Comparison of ENCODE assay signal across 19 cellular contexts in the genomic region with DNA sequence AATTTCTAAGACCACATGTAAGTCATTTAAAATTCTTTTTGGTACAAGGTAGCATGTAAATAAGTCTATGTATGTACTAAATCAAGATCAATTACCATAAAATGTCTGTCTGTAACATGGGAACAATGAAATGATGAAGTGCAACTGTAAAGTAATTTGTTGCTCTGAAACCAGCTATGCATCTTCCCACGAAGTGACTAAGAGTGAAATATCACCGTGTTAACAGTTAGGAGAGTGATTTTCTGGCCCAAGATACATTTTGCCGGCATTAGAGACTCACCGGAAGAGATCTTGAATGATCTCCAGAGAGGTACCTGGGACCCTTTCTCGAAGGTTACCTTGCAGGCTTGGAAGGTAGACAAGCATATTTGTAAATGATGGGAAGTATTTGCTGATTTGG.
DNase-seq lines count a peak whose midpoint lies in the region; ATAC-seq and TF ChIP-seq lines count a peak whose summit lies in the region.
"Had no signal": no experiment of that assay in that cellular context is flagged by ENCODE, and none has a peak within 500 bp of the region (broad histone marks: within the 10 kb centered on the region; RNA-seq: fewer than 3 reads in every experiment).

No MANE protein-coding gene starts in this region.

- no peak for ATAC-seq in heart left ventricle
- no peak for ATAC-seq in GM18519 (IDR thresholded peaks at IDR 0.05; ENCODE audit: low FRiP score, unreplicated experiment)
- ATAC-seq in GM19455 (IDR thresholded peaks at IDR 0.05; ENCODE audit: unreplicated experiment): no peak
- ATAC-seq: activated CD8-positive, alpha-beta T cell treated with anti-CD3 and anti-CD28 coated beads for 36 hours; naive thymus-derived CD4-positive, alpha-beta T cell had no signal

- no peaks in the 10 kb centered on the region for H4K20me1 ChIP-seq in hepatocyte (ENCODE audit: insufficient read depth, poor library complexity, severe bottlenecking)

- H3K36me3 Mint-ChIP-seq in brain: no peaks in the 10 kb centered on the region
- H3K36me3 Mint-ChIP-seq in progenitor cell of endocrine pancreas (ENCODE audit: insufficient read depth): no peaks in the 10 kb centered on the region
- H3K36me3 Mint-ChIP-seq: CD4-positive, alpha-beta memory T cell had no signal

- DNase-seq in heart left ventricle (no peak), cardiac septum (ENCODE audit: low spot score) (no peak), progenitor cell of endocrine pancreas (ENCODE audit: low spot score, unreplicated experiment) (no peak), vagina (ENCODE audit: extremely low spot score in 2 of 2) (no peak), hepatocyte (ENCODE audit: low spot score) (no peak)
- DNase-seq: ACHN; activated CD8-positive, alpha-beta T cell treated with anti-CD3 and anti-CD28 coated beads for 36 hours; activated effector memory CD4-positive, alpha-beta T cell treated with Interleukin-2 at 50 U/mL for 16 hours; CD4-positive, alpha-beta memory T cell; DND-41; H7; naive thymus-derived CD4-positive, alpha-beta T cell; NCI-H2081; NCI-H526 treated with DMSO at 0.1 percent for 48 hours; stimulated activated CD4-positive, alpha-beta T cell treated with anti-CD3 and anti-CD28 coated beads, Interleukin-1b, Interleukin-23, amount 100 ng/mL, for 48 hours; trophoblast cell had no signal

- H3K27ac Mint-ChIP-seq in brain (peak overlapping the region in 3 of 5 experiments; percentile 95), progenitor cell of endocrine pancreas (peak overlapping the region; percentile 57)
- H3K27ac Mint-ChIP-seq: activated CD8-positive, alpha-beta T cell treated with anti-CD3 and anti-CD28 coated beads for 36 hours; CD4-positive, alpha-beta memory T cell; naive thymus-derived CD4-positive, alpha-beta T cell had no signal

- intact Hi-C loops in heart left ventricle (cut with DNase I): loop anchor here in 1 of 10 donors (2.0 kb wide), 1 partner anchor 14 kb away; no protein-coding TSS in a partner anchor
- intact Hi-C loops in cardiac septum (cut with DNase I): no loop called here
- intact Hi-C loops in vagina (cut with DNase I): no loop called here

- TF ChIP-seq POLR2A in heart left ventricle (IDR thresholded peaks at IDR 0.05) (no peak), vagina (IDR thresholded peaks at IDR 0.05) (no peak)

- H3K27ac ChIP-seq in heart left ventricle (peak overlapping the region; percentile 41 to 90 (median 84)), vagina (peak overlapping the region; percentile 87), hepatocyte (no peak overlapping the region)

- H3K4me3 ChIP-seq in heart left ventricle: no peak overlapping the region
- no peak overlapping the region for H3K4me3 ChIP-seq in vagina
- no peak overlapping the region for H3K4me3 ChIP-seq in hepatocyte

- no peaks in the 10 kb centered on the region for H3K9me3 Mint-ChIP-seq in brain
- H3K9me3 Mint-ChIP-seq in progenitor cell of endocrine pancreas (ENCODE audit: low read depth): no peaks in the 10 kb centered on the region
- H3K9me3 Mint-ChIP-seq: activated CD8-positive, alpha-beta T cell treated with anti-CD3 and anti-CD28 coated beads for 36 hours; CD4-positive, alpha-beta memory T cell; naive thymus-derived CD4-positive, alpha-beta T cell had no signal

- no peak overlapping the region for H3K4me2 ChIP-seq in hepatocyte

- H3K79me2 ChIP-seq in hepatocyte: peaks cover 12% of the 10 kb centered on the region

- H3K9me2 ChIP-seq in hepatocyte (replicated peaks; ENCODE audit: insufficient read depth): no peaks in the 10 kb centered on the region

- TF ChIP-seq CTCF in heart left ventricle (IDR thresholded peaks at IDR 0.05): no peak
- TF ChIP-seq CTCF in brain (conservative IDR thresholded peaks at IDR 0.05): no peak
- TF ChIP-seq CTCF in progenitor cell of endocrine pancreas (IDR thresholded peaks at IDR 0.05; ENCODE audit: unreplicated experiment): no peak
- no peak for TF ChIP-seq CTCF in vagina (IDR thresholded peaks at IDR 0.05)
- no peak for TF ChIP-seq CTCF in hepatocyte (IDR thresholded peaks at IDR 0.05; ENCODE audit: poor library complexity)

- H3K36me3 ChIP-seq in heart left ventricle (peaks cover 0 to 3% (median 0%) of the 10 kb centered on the region in 9 donors), vagina (no peaks in the 10 kb centered on the region), hepatocyte (replicated peaks; ENCODE audit: insufficient read depth, low read depth) (no peaks in the 10 kb centered on the region)

- H2AFZ ChIP-seq in hepatocyte: no peak overlapping the region

- WGBS in heart left ventricle, 4 donors: 38 to 42% (median 40%) methylated on average over 5 of the region's 5 CpGs
- 74% methylated on average over 5 of the region's 5 CpGs for WGBS in hepatocyte (ENCODE audit: low lambda C conversion rate, missing lambda C conversion rate)

- H3K9me3 ChIP-seq in heart left ventricle (no peaks in the 10 kb centered on the region), vagina (no peaks in the 10 kb centered on the region), hepatocyte (ENCODE audit: low read depth) (no peaks in the 10 kb centered on the region)

- H3K4me1 ChIP-seq in heart left ventricle (peaks cover 11 to 97% (median 70%) of the 10 kb centered on the region in 12 donors), vagina (peaks cover 88% of the 10 kb centered on the region), hepatocyte (ENCODE audit: insufficient read depth) (peaks cover 27% of the 10 kb centered on the region)

- H3K4me3 Mint-ChIP-seq in brain (no peak overlapping the region), progenitor cell of endocrine pancreas (ENCODE audit: low read depth) (no peak overlapping the region)
- H3K4me3 Mint-ChIP-seq: activated CD8-positive, alpha-beta T cell treated with anti-CD3 and anti-CD28 coated beads for 36 hours; CD4-positive, alpha-beta memory T cell; naive thymus-derived CD4-positive, alpha-beta T cell had no signal

- H3K27me3 ChIP-seq in heart left ventricle: no peaks in the 10 kb centered on the region
- no peaks in the 10 kb centered on the region for H3K27me3 ChIP-seq in vagina
- H3K27me3 ChIP-seq in hepatocyte: no peaks in the 10 kb centered on the region

- H3K27me3 Mint-ChIP-seq in brain (no peaks in the 10 kb centered on the region), progenitor cell of endocrine pancreas (no peaks in the 10 kb centered on the region)

- H3K4me1 Mint-ChIP-seq in brain (peaks cover 95% of the 10 kb centered on the region), progenitor cell of endocrine pancreas (ENCODE audit: low read depth) (peaks cover 5% of the 10 kb centered on the region)
